In genomic region chr2:241801611-241802420, GRCh38 we compare ENCODE assay signal across 15 cellular contexts. TPM values are rescaled to one million over a fixed set of nuclear protein-coding genes. Genes with fewer than 3 reads are reported as not detected.
DNase-seq lines count a peak whose midpoint lies in the region; ATAC-seq and TF ChIP-seq lines count a peak whose summit lies in the region.
"Had no signal": no experiment of that assay in that cellular context is flagged by ENCODE, and none has a peak within 500 bp of the region (broad histone marks: within the 10 kb centered on the region; RNA-seq: fewer than 3 reads in every experiment).

No MANE protein-coding gene starts in this region.

- intact Hi-C loops in right cardiac atrium (cut with DNase I) = no loop called here
- intact Hi-C loops in ovary (cut with DNase I) = no loop called here

- peaks cover 23% of the 10 kb centered on the region for H3K27me3 ChIP-seq in HUES6 (ENCODE audit: control insufficient read depth, insufficient read depth, low read length)
- no peaks in the 10 kb centered on the region for H3K27me3 ChIP-seq in right cardiac atrium (ENCODE audit: control insufficient read depth, insufficient read depth)
- H3K27me3 ChIP-seq in ovary = no peaks in the 10 kb centered on the region

- no peak for TF ChIP-seq CTCF in ovary (IDR thresholded peaks at IDR 0.05)

- H3K4me3 ChIP-seq in HUES6 (ENCODE audit: low read depth, low read length) (peak overlapping the region; percentile 8; the same call in 1 of the 2 replicates), right cardiac atrium (ENCODE audit: low read length) (no peak overlapping the region), ovary (no peak overlapping the region)

- H3K9ac ChIP-seq in HUES6 (ENCODE audit: low read length) = no peak overlapping the region

- no peaks in the 10 kb centered on the region for H3K36me3 ChIP-seq in HUES6 (ENCODE audit: control insufficient read depth, insufficient read depth, low read length)
- no peaks in the 10 kb centered on the region for H3K36me3 ChIP-seq in ovary

- peaks cover 31% of the 10 kb centered on the region for H3K4me1 ChIP-seq in HUES6 (ENCODE audit: control insufficient read depth, insufficient read depth, low read length)
- H3K4me1 ChIP-seq in right cardiac atrium (ENCODE audit: control insufficient read depth, insufficient read depth, low read length) = no peaks in the 10 kb centered on the region
- H3K4me1 ChIP-seq in ovary (ENCODE audit: insufficient read depth) = peaks cover 3% of the 10 kb centered on the region

- TF ChIP-seq POLR2A in ovary (IDR thresholded peaks at IDR 0.05) = no peak

- H3K9me3 ChIP-seq in HUES6 (ENCODE audit: control insufficient read depth, insufficient read depth, low read depth, low read length) = no peaks in the 10 kb centered on the region
- H3K9me3 ChIP-seq in right cardiac atrium (ENCODE audit: control insufficient read depth, low read length) = no peaks in the 10 kb centered on the region
- no peaks in the 10 kb centered on the region for H3K9me3 ChIP-seq in ovary

- peak in 1 of 2 donors; percentile 12 for ATAC-seq in right cardiac atrium
- ATAC-seq in HG02623 (IDR thresholded peaks at IDR 0.05; ENCODE audit: unreplicated experiment) = no peak
- ATAC-seq: left colon had no signal

- 72% methylated on average over 44 of the region's 44 CpGs for WGBS in right cardiac atrium
- 81 to 88% (median 83%) methylated on average over 43 to 44 of the region's 44 CpGs for whole genome bisulfite sequencing in ovary, 3 donors

- peak; percentile 17 for DNase-seq in NCI-H748 (lab: John Stamatoyannopoulos, UW; ENCODE audit: unreplicated experiment)
- DNase-seq in NCI-H748 treated with DMSO at 0.1 percent for 48 hours (lab: John Stamatoyannopoulos, UW) = no peak
- peak; percentile 10 to 51 (median 47) for DNase-seq in right cardiac atrium
- DNase-seq in ovary = peak in 3 of 5 donors; percentile 13 to 47 (median 16)
- no peak for DNase-seq in activated T-cell treated with anti-CD3 and anti-CD28 coated beads for 4 hours
- no peak for DNase-seq in activated naive CD4-positive, alpha-beta T cell treated with Interleukin-2 at 50 U/mL for 16 hours
- DNase-seq: NCI-H1930 had no signal

- H3K27ac ChIP-seq in HUES6 (ENCODE audit: low read depth, low read length) (no peak overlapping the region), right cardiac atrium (ENCODE audit: low read length) (no peak overlapping the region), ovary (no peak overlapping the region)
- H3K27ac ChIP-seq: 22Rv1 had no signal

- no peak for TF ChIP-seq EP300 in ovary (IDR thresholded peaks at IDR 0.05)

RNA-seq across cellular contexts. Expression of gene NEU4, which starts 7.2 kb away (rescaled TPM):
- 1 to 10 TPM in 1 of 4 donors, under 1 TPM in 2, not detected in 1; 0.17 to 1.4 (median 0.84) TPM for total RNA-seq in right cardiac atrium
- 0.68 TPM for polyA plus RNA-seq in right cardiac atrium
- total RNA-seq in ovary = 1 to 10 TPM in 3 of 7 donors, under 1 TPM in 3, not detected in 1; 0.68 to 7.2 (median 0.96) TPM
- under 1 TPM in 1 of 2 donors, not detected in 1; 0.23 TPM for polyA plus RNA-seq in ovary
- total RNA-seq: CD8-positive, alpha-beta memory T cell; H4; LHCN-M2 had no signal
- polyA plus RNA-seq: CD8-positive, alpha-beta memory T cell had no signal

RNA-seq across cellular contexts. Expression of gene GAL3ST2, which starts 25.2 kb away (rescaled TPM):
- total RNA-seq in right cardiac atrium (under 1 TPM in 2 of 4 donors, not detected in 2; 0.23 to 0.29 TPM), ovary (1 to 10 TPM in 1 of 7 donors, under 1 TPM in 4, not detected in 2; 0.27 to 4.3 (median 0.64) TPM)
- polyA plus RNA-seq in right cardiac atrium (0.09 TPM), ovary (under 1 TPM in 1 of 2 donors, not detected in 1; 0.05 TPM)
- total RNA-seq: H4, LHCN-M2 had no signal
- polyA plus RNA-seq: CD8-positive, alpha-beta memory T cell had no signal

RNA-seq across cellular contexts. Expression of gene PDCD1, which starts 56.9 kb away (rescaled TPM):
- total RNA-seq in right cardiac atrium = 1 to 10 TPM; 5.2 to 6.8 (median 5.4) TPM
- 7.4 TPM for polyA plus RNA-seq in right cardiac atrium
- total RNA-seq in ovary = under 1 TPM in 6 of 7 donors, not detected in 1; 0.13 to 0.57 (median 0.29) TPM
- under 1 TPM in 1 of 2 donors, not detected in 1; 0.17 TPM for polyA plus RNA-seq in ovary
- total RNA-seq: cerebellum, H4, LHCN-M2 had no signal

Comparison
In these comparisons a context has a peak if more than half of its experiments do, and no peak if none do; other contexts are left out.
1. DNase-seq: peak in NCI-H748 (single experiment), right cardiac atrium (3 of 3) and ovary (3 of 5); none in NCI-H748 treated with DMSO at 0.1 percent for 48 hours (single experiment), activated T-cell treated with anti-CD3 and anti-CD28 coated beads for 4 hours (single experiment) and activated naive CD4-positive, alpha-beta T cell treated with Interleukin-2 at 50 U/mL for 16 hours (single experiment).